Comparison of ENCODE assay signal across 7 cellular contexts in the genomic region with DNA sequence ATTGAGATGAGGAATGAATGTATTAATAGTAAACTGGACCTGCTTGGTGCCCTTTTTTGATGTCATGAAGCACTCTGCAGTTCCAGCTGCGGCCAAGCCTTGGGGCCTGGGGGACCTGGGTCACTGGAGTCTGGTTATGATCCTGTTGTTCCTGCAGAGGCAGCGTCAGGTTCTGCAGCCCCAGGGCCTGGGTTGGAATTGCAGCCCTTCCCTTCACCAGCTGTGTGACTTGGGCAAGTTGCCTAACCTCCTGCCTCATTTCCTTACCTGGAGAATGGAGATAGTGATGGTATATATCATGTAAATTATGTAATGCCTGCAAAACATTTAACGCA. TPM values are rescaled to one million over a fixed set of nuclear protein-coding genes. Genes with fewer than 3 reads are reported as not detected.
DNase-seq lines count a peak whose midpoint lies in the region; ATAC-seq and TF ChIP-seq lines count a peak whose summit lies in the region.

No MANE protein-coding gene starts in this region.

- TF ChIP-seq CTCF in Loucy (conservative IDR thresholded peaks at IDR 0.05; ENCODE audit: low read length) (no peak), parathyroid adenoma (IDR thresholded peaks at IDR 0.05) (no peak), RWPE1 (conservative IDR thresholded peaks at IDR 0.05; ENCODE audit: low read depth) (no peak)

- peak overlapping the region; percentile 82; the same call in 1 of the 2 replicates for H2AFZ ChIP-seq in Loucy (ENCODE audit: low read length)
- peak overlapping the region; percentile 75 for H2AFZ ChIP-seq in parathyroid adenoma

- H3K9me2 ChIP-seq in Loucy (replicated peaks; ENCODE audit: low read depth, low read length): no peaks in the 10 kb centered on the region

- H3K4me2 ChIP-seq in Loucy (ENCODE audit: low read depth, low read length, poor library complexity, severe bottlenecking) (peak overlapping the region; percentile 45), parathyroid adenoma (ENCODE audit: low read length) (no peak overlapping the region)

- H3K36me3 ChIP-seq in Loucy (ENCODE audit: insufficient read depth, low read length) (no peaks in the 10 kb centered on the region), parathyroid adenoma (ENCODE audit: control insufficient read depth, insufficient read depth, low read length) (no peaks in the 10 kb centered on the region)

- CTCF ChIA-PET in RWPE1 (lab: Yijun Ruan, JAX): interaction anchor here (0.6 to 2.7 kb wide), 23 partner anchors 8 to 1521 kb away, joined by 3 to 56 read pairs (median 5); partner anchors contain the start of genes MRPS6 and SLC5A3

- H3K9ac ChIP-seq in Loucy (ENCODE audit: low read depth, low read length, poor library complexity, severe bottlenecking) (peak overlapping the region; percentile 48), parathyroid adenoma (no peak overlapping the region)

- no peaks in the 10 kb centered on the region for H3F3A ChIP-seq in Loucy (ENCODE audit: low read depth)

- peak; percentile 94 for DNase-seq in Caki2 (ENCODE audit: low read depth)
- peak in 2 of 61 donors; percentile 9 to 26 for DNase-seq in caudate nucleus (lab: John Stamatoyannopoulos, UW)
- no peak for DNase-seq in RWPE1 (ENCODE audit: low spot score)
- DNase-seq in NCI-H2227 treated with DMSO at 0.1 percent for 48 hours (lab: John Stamatoyannopoulos, UW): no peak

- H3K4me3 ChIP-seq in Loucy (ENCODE audit: low read length, poor library complexity, severe bottlenecking) (no peak overlapping the region), parathyroid adenoma (ENCODE audit: low read depth, low read length) (no peak overlapping the region)

- no peaks in the 10 kb centered on the region for H3K27me3 ChIP-seq in Loucy (ENCODE audit: insufficient read depth, low read length, poor library complexity, severe bottlenecking)
- no peaks in the 10 kb centered on the region for H3K27me3 ChIP-seq in parathyroid adenoma (ENCODE audit: control insufficient read depth, insufficient read depth, low read length)

- H3K79me2 ChIP-seq in Loucy (ENCODE audit: insufficient read depth, low read length) (no peaks in the 10 kb centered on the region), parathyroid adenoma (no peaks in the 10 kb centered on the region)

- no peaks in the 10 kb centered on the region for H4K20me1 ChIP-seq in Loucy (ENCODE audit: insufficient read depth, low read length, poor library complexity, severe bottlenecking)

- POLR2A ChIA-PET in RWPE1 (lab: Yijun Ruan, JAX; ENCODE audit: low non-redundant PET): no interaction called here

- H3K27ac ChIP-seq in caudate nucleus (ENCODE audit: low read depth, low read length) (peak overlapping the region; percentile 93), parathyroid adenoma (no peak overlapping the region), RWPE1 (no peak overlapping the region)

- in situ Hi-C loops in Caki2 (cut with HindIII; ENCODE audit: low pct_unique_long_range_greater_than_20kb, low sequenced_read_pairs): no loop called here

- H3K9me3 ChIP-seq in Loucy (ENCODE audit: insufficient read depth, low read depth, low read length): no peaks in the 10 kb centered on the region
- H3K9me3 ChIP-seq in parathyroid adenoma (ENCODE audit: control insufficient read depth, low read length): no peaks in the 10 kb centered on the region

- no peak for ATAC-seq in GM21529 (IDR thresholded peaks at IDR 0.05; ENCODE audit: unreplicated experiment)

- peaks cover 8% of the 10 kb centered on the region for H3K4me1 ChIP-seq in Loucy (ENCODE audit: insufficient read depth, low read length, poor library complexity, severe bottlenecking)
- no peaks in the 10 kb centered on the region for H3K4me1 ChIP-seq in parathyroid adenoma

RNA-seq across cellular contexts. Expression of gene ATP5PO, which starts 9.1 kb away (rescaled TPM):
- 355 and 415 TPM in 2 replicates for total RNA-seq in Caki2 (2014; rRNA removed; shearing (Covaris generic); ENCODE audit: low replicate concordance)
